Comparison of ENCODE assay signal across 8 cellular contexts in the genomic region with DNA sequence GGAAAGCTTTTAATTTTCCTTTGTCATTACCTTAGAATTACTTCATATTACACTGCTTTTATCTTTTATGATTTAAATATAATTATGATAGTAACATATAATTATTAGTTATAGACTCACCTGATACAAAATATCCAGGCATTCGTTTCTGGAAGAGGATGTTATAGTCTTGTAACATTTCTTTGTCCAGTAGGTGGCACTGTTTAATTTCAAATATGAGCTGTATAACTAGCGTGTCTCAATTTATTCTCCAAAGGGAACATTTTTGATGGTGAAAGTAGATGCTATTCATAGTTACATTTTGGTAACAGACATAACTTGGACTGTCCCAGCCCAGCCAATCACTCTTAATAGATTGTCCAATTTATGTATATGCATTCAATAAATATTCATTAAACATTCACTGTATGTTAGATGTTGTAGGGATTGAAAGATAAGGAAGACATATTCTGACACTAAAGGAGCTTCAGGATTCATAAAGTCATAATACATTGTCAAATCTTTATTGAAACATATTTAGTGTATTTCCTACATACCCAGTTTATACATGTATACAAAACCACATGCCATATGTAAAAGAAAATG. TPM values are rescaled to one million over a fixed set of nuclear protein-coding genes. Genes with fewer than 3 reads are reported as not detected.
A peak's percentile ranks its signal among the peaks of the same experiment; 100 is the strongest.
DNase-seq lines count a peak whose midpoint lies in the region; ATAC-seq, FAIRE-seq and TF ChIP-seq lines count a peak whose summit lies in the region.

No MANE protein-coding gene starts in this region.

- TF ChIP-seq CTCF in AG09319 (IDR thresholded peaks at IDR 0.05; ENCODE audit: low read depth, low read length), result peak; percentile 58
- TF ChIP-seq CTCF in GM12878 (IDR thresholded peaks at IDR 0.05 in 2 of 3, conservative IDR thresholded peaks at IDR 0.05 in 1 of 3; ENCODE audit: control insufficient read depth in 2 of 3, extremely low read depth in 1 of 3, insufficient read depth in 1 of 3, low read depth in 3 of 3, low read length in 3 of 3), result peak; percentile 33 to 58 (median 47); a peak in 5 of 6 replicates
- peak; percentile 65 for TF ChIP-seq CTCF in thoracic aorta (IDR thresholded peaks at IDR 0.05)

- ATAC-seq in HG03045 (IDR thresholded peaks at IDR 0.05; ENCODE audit: unreplicated experiment) (peak; percentile 74), GM12878 (peak; percentile 88), thoracic aorta (ENCODE audit: insufficient number of reproducible peaks, low FRiP score, low read depth) (peak; percentile 87)

- H3K79me2 ChIP-seq in GM12878 (ENCODE audit: control insufficient read depth, insufficient read depth, low read length), result no peaks in the 10 kb centered on the region

- SMC1A ChIA-PET in GM12878 (lab: Charles Lee; ENCODE audit: uncharacterized antibody, unreplicated experiment), result interaction anchor here (0.6 to 3.7 kb wide), 14 partner anchors 29 to 1383 kb away, joined by 3 to 15 read pairs (median 3); no protein-coding TSS in a partner anchor

- CTCF ChIA-PET in GM12878 (lab: Yijun Ruan, JAX), result interaction anchor here (0.6 to 8.7 kb wide), 44 partner anchors 9 to 1840 kb away, joined by 3 to 65 read pairs (median 3); a partner anchor contains a TSS

- POLR2A ChIA-PET in GM12878 (lab: Charles Lee), result no interaction called here

- no peak overlapping the region for H2AFZ ChIP-seq in GM12878 (ENCODE audit: control insufficient read depth, low read depth, low read length)

- no TSS peak for BruUV-seq in GM12878 (replicated peaks; lab: Mats Ljungman, UMichigan)

- H3K9me3 ChIP-seq in GM12878 (replicated peaks; ENCODE audit: control insufficient read depth, insufficient read depth, low read length), result no peaks in the 10 kb centered on the region
- H3K9me3 ChIP-seq in thoracic aorta, result no peaks in the 10 kb centered on the region

- H3K4me3 ChIP-seq in GM12878, result no peak overlapping the region
- H3K4me3 ChIP-seq in thoracic aorta, result no peak overlapping the region

- FAIRE-seq in GM18507 (lab: Jason Lieb, UNC) (peak; percentile 60), GM12878 (lab: Jason Lieb, UNC) (no peak)

- no peak overlapping the region for H3K27ac ChIP-seq in GM12878 (ENCODE audit: control insufficient read depth, insufficient read depth)
- no peak overlapping the region for H3K27ac ChIP-seq in thoracic aorta

- H3K4me1 ChIP-seq in GM12878 (ENCODE audit: control insufficient read depth, insufficient read depth, low read length) (no peaks in the 10 kb centered on the region), thoracic aorta (ENCODE audit: control insufficient read depth in 1 of 2, low read depth in 2 of 2) (no peaks in the 10 kb centered on the region)

- DNase-seq in AG09319 (ENCODE audit: extremely low read depth, low read depth) (no peak), GM18507 (ENCODE audit: extremely low spot score, insufficient read length, low read depth) (no peak), NCI-H345 (lab: John Stamatoyannopoulos, UW) (peak; percentile 77), GM12878 (ENCODE audit: low read depth, low spot score) (peak; percentile 4), iPS-NIHi7 (ENCODE audit: extremely low spot score) (peak; percentile 20), thoracic aorta (ENCODE audit: low spot score) (no peak), nucleus accumbens (lab: John Stamatoyannopoulos, UW) (no peak)

- no peak overlapping the region for H3K4me2 ChIP-seq in GM12878 (ENCODE audit: control insufficient read depth, insufficient read depth)

- H3K27me3 ChIP-seq in GM12878 (replicated peaks in 1 of 2; ENCODE audit: control insufficient read depth in 2 of 2, insufficient read depth in 2 of 2, low read length in 1 of 2) (0 out of 4 replicates have a peak, but pooled peaks cover 0 to 2% of the 10 kb centered on the region in 2 experiments), thoracic aorta (replicated peaks; ENCODE audit: insufficient read depth) (no peaks in the 10 kb centered on the region)

- no peak for TF ChIP-seq POLR2A in GM12878 (IDR thresholded peaks at IDR 0.05; ENCODE audit: low read depth, low read length)

- in situ Hi-C loops in GM12878 (cut with MboI), result no loop called here

- no peak overlapping the region for H3K9ac ChIP-seq in GM12878 (ENCODE audit: control insufficient read depth, insufficient read depth, low read length)

- RAD21 ChIA-PET in GM12878 (lab: Charles Lee; ENCODE audit: unreplicated experiment), result interaction anchor here (0.6 to 1.6 kb wide), 9 partner anchors 8 to 1383 kb away, joined by 3 to 8 read pairs (median 3); no protein-coding TSS in a partner anchor

- intact Hi-C loops in GM12878 (cut with micrococcal nuclease; ENCODE audit: unreplicated experiment), result loop anchor here (5.0 kb wide), 3 partner anchors 137 to 1382 kb away; a partner anchor contains a TSS

- H4K20me1 ChIP-seq in GM12878 (ENCODE audit: control insufficient read depth, insufficient read depth), result no peaks in the 10 kb centered on the region

- TF ChIP-seq EP300 in GM12878 (IDR thresholded peaks at IDR 0.05; ENCODE audit: borderline replicate concordance in 1 of 2, control insufficient read depth in 1 of 2, low read depth in 2 of 2, low read length in 2 of 2), result no peak

- TF ChIP-seq RAD21 in GM12878 (IDR thresholded peaks at IDR 0.05; ENCODE audit: insufficient read depth, low read depth, low read length), result peak; percentile 61

- no peaks in the 10 kb centered on the region for H3K36me3 ChIP-seq in GM12878 (ENCODE audit: control insufficient read depth in 2 of 2, insufficient read depth in 2 of 2, low read length in 1 of 2)
- H3K36me3 ChIP-seq in thoracic aorta, result no peaks in the 10 kb centered on the region

- WGBS in GM12878 (ENCODE audit: insufficient coverage, insufficient replicate concordance, low lambda C conversion rate, missing lambda C conversion rate), result 0% methylated on average over 2 of the region's 2 CpGs

TF ChIP-seq in GM12878, 131 proteins besides CTCF, POLR2A, EP300 and RAD21 (continues in another document):
- TF ChIP-seq NFYA (IDR thresholded peaks at IDR 0.05; ENCODE audit: borderline replicate concordance, low read depth, low read length), result no peak
- TF ChIP-seq POLR2AphosphoS5 (IDR thresholded peaks at IDR 0.05; ENCODE audit: low read length), result no peak
- TF ChIP-seq MYC (IDR thresholded peaks at IDR 0.05; ENCODE audit: insufficient read depth, insufficient read length, insufficient replicate concordance, low read length, severe bottlenecking), result no peak
- no peak for TF ChIP-seq POLR2AphosphoS2 (IDR thresholded peaks at IDR 0.05; ENCODE audit: low read depth, low read length)
- TF ChIP-seq, protein P1, sequence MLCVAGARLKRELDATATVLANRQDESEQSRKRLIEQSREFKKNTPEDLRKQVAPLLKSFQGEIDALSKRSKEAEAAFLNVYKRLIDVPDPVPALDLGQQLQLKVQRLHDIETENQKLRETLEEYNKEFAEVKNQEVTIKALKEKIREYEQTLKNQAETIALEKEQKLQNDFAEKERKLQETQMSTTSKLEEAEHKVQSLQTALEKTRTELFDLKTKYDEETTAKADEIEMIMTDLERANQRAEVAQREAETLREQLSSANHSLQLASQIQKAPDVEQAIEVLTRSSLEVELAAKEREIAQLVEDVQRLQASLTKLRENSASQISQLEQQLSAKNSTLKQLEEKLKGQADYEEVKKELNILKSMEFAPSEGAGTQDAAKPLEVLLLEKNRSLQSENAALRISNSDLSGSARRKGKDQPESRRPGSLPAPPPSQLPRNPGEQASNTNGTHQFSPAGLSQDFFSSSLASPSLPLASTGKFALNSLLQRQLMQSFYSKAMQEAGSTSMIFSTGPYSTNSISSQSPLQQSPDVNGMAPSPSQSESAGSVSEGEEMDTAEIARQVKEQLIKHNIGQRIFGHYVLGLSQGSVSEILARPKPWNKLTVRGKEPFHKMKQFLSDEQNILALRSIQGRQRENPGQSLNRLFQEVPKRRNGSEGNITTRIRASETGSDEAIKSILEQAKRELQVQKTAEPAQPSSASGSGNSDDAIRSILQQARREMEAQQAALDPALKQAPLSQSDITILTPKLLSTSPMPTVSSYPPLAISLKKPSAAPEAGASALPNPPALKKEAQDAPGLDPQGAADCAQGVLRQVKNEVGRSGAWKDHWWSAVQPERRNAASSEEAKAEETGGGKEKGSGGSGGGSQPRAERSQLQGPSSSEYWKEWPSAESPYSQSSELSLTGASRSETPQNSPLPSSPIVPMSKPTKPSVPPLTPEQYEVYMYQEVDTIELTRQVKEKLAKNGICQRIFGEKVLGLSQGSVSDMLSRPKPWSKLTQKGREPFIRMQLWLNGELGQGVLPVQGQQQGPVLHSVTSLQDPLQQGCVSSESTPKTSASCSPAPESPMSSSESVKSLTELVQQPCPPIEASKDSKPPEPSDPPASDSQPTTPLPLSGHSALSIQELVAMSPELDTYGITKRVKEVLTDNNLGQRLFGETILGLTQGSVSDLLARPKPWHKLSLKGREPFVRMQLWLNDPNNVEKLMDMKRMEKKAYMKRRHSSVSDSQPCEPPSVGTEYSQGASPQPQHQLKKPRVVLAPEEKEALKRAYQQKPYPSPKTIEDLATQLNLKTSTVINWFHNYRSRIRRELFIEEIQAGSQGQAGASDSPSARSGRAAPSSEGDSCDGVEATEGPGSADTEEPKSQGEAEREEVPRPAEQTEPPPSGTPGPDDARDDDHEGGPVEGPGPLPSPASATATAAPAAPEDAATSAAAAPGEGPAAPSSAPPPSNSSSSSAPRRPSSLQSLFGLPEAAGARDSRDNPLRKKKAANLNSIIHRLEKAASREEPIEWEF (IDR thresholded peaks at IDR 0.05; ENCODE audit: insufficient replicate concordance, low read depth, low read length), result no peak
- no peak for TF ChIP-seq BCL11A (IDR thresholded peaks at IDR 0.05; ENCODE audit: low read depth, low read length)
- no peak for TF ChIP-seq BMI1 (IDR thresholded peaks at IDR 0.05; ENCODE audit: borderline replicate concordance)

RNA-seq across cellular contexts. Expression of a gene that starts 19.2 kb away (rescaled TPM):
- 0.19 and 0.29 TPM in 2 replicates for total RNA-seq in GM12878 (2013; cell fraction: nucleolus; rRNA removed)
- total RNA-seq in GM12878 (2014; rRNA removed) (not detected in 2 replicates), GM12878 (2014; rRNA removed; fragmentation: Illumina TruSeq; extraction: Trizol) (not detected in 2 replicates), GM12878 (2021) (not detected in 2 replicates), thoracic aorta (1 to 10 TPM; 1.1 to 1.2 TPM)
- polyA plus RNA-seq in GM12878 (2011; ENCODE audit: low read depth), result not detected
- polyA plus RNA-seq in GM12878 (2011; rRNA removed) (0.12 TPM in 1 of 2 replicates, not detected in the other), GM12878 (2014; fragmentation: Illumina TruSeq; extraction: Trizol) (not detected in 2 replicates), GM12878 (2014; fragmentation: Nextera tagmentation; extraction: Ambion mirVana) (under 1 TPM in 1 of 2 experiments, not detected in 1; 0.04 TPM), GM12878 (2014; rRNA removed) (not detected in 2 replicates), GM12878 (2016; fragmentation: Nextera tagmentation; extraction: Ambion mirVana) (not detected)
- polyA plus RNA-seq in GM12878 (2011; cell fraction: cytosol; rRNA removed), result not detected in 2 replicates
- polyA plus RNA-seq in GM12878 (2011; cell fraction: nucleus; rRNA removed), result 0.04 TPM in 1 of 2 replicates, not detected in the other
- polyA plus RNA-seq in GM12878 (2012), result not detected in 2 replicates
- not detected in 2 replicates for polyA minus RNA-seq in GM12878 (2011; rRNA and poly(A)+ RNA removed)
- not detected in 2 replicates for polyA minus RNA-seq in GM12878 (2011; cell fraction: cytosol; rRNA and poly(A)+ RNA removed)
- not detected in 2 replicates for polyA minus RNA-seq in GM12878 (2011; cell fraction: nucleus; rRNA and poly(A)+ RNA removed)

Comparison
In these comparisons a context has a peak if more than half of its experiments do, and no peak if none do; other contexts are left out.
1. DNase-seq: peak in NCI-H345 (single experiment), GM12878 (single experiment) and iPS-NIHi7 (single experiment); none in AG09319 (single experiment), GM18507 (single experiment), thoracic aorta (single experiment) and nucleus accumbens (0 of 56).
2. Peak in every context shown above with its lines, with median percentiles within 50 percentile points of each other: CTCF ChIP-seq and ATAC-seq.